ENCODE assay signal across 7 cellular contexts in the genomic region with DNA sequence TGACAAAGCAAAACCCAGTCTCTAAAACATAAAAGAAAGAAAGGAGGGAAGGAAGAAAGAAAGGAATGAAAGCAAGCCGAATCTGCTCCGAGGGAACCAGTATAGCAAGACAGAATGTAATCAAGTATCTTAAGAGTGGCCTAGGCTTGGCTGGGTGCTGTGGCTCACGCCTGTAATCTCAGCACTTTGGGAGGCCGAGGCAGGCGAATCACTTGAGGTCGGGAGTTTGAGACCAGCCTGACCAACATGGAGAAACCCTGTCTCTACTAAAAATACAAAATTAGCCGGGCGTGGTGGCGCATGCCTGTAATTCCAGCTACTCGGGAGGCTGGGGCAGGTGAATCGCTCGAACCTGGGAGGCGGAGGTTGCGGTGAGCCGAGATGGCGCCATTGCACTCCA. TPM values are rescaled to one million over a fixed set of nuclear protein-coding genes. Genes with fewer than 3 reads are reported as not detected.
DNase-seq lines count a peak whose midpoint lies in the region; ATAC-seq, FAIRE-seq and TF ChIP-seq lines count a peak whose summit lies in the region.
"Not testable (repeated sequence)": the region's sequence is repeated elsewhere in the genome, so short reads cannot be mapped to it uniquely, and the experiment has no call there.

No MANE protein-coding gene starts in this region.

- POLR2A ChIA-PET in HepG2 (lab: Yijun Ruan, JAX): not testable (repeated sequence)

- in situ Hi-C loops in HepG2 (cut with HindIII; ENCODE audit: extremely low pct_ligation_motif_present, low pct_unique_long_range_greater_than_20kb): not testable (repeated sequence)

- not testable (repeated sequence) for TF ChIP-seq RAD21 in HepG2 (CRISPR knock-in tag; IDR thresholded peaks at IDR 0.05)

- H3K4me2 ChIP-seq in BLaER1: peak overlapping the region; percentile 96; the same call in 1 of the 2 replicates
- H3K4me2 ChIP-seq in DND-41 (ENCODE audit: insufficient read depth, low read length); HepG2 (ENCODE audit: low read depth, low read length): not testable (repeated sequence)

- intact Hi-C loops in HepG2 (cut with micrococcal nuclease; ENCODE audit: unreplicated experiment); thyroid gland (cut with DNase I): not testable (repeated sequence)

- not testable (repeated sequence) for H3K27ac Mint-ChIP-seq in endodermal cell

- not testable (repeated sequence) for H3K9ac ChIP-seq in BLaER1; DND-41 (ENCODE audit: low read depth, low read length); endodermal cell (ENCODE audit: extremely low read depth, low read length, poor library complexity, severe bottlenecking); HepG2 (ENCODE audit: insufficient read depth, low read depth, low read length)

- H3K27ac ChIP-seq in BLaER1; endodermal cell (ENCODE audit: low read depth, low read length); HepG2 (ENCODE audit: extremely low read length, insufficient read depth, low read length): not testable (repeated sequence)
- H3K27ac ChIP-seq in DND-41 (ENCODE audit: low read length) (peak overlapping the region; percentile 38; the same call in 1 of the 2 replicates), KOPT-K1 (ENCODE audit: low read depth, low read length, poor library complexity, severe bottlenecking) (peak overlapping the region; percentile 23), VCaP (peak overlapping the region; percentile 92), thyroid gland (peak overlapping the region; percentile 84 to 87 (median 84))

- H3K36me3 Mint-ChIP-seq in endodermal cell (ENCODE audit: low read depth): not testable (repeated sequence)

- not testable (repeated sequence) for FAIRE-seq in HepG2 (lab: Jason Lieb, UNC)

- not testable (repeated sequence) for H3K9me3 Mint-ChIP-seq in endodermal cell

- H4K20me1 ChIP-seq in BLaER1; DND-41 (ENCODE audit: insufficient read depth, low read length); HepG2 (ENCODE audit: insufficient read depth, low read length): not testable (repeated sequence)

- not testable (repeated sequence) for DNase-seq in DND-41; endodermal cell; HepG2 (ENCODE audit: low spot score)
- peak; percentile 49 to 57 for DNase-seq in thyroid gland

- H3K27me3 ChIP-seq in BLaER1; DND-41 (ENCODE audit: insufficient read depth, low read length, poor library complexity); thyroid gland: not testable (repeated sequence)
- H3K27me3 ChIP-seq in endodermal cell (ENCODE audit: control insufficient read depth, insufficient read depth, low read length, poor library complexity, severe bottlenecking) (peaks cover 40% of the 10 kb centered on the region), HepG2 (ENCODE audit: control insufficient read depth in 1 of 2, insufficient read depth in 2 of 2, low read length in 2 of 2) (peaks cover 0 to 17% of the 10 kb centered on the region in 2 experiments; a peak in 2 of 5 replicates)

- not testable (repeated sequence) for TF ChIP-seq CTCF in DND-41 (IDR thresholded peaks at IDR 0.05; ENCODE audit: borderline replicate concordance, extremely low read depth, low read length, poor library complexity, severe bottlenecking); VCaP (conservative IDR thresholded peaks at IDR 0.05); endodermal cell (conservative IDR thresholded peaks at IDR 0.05); HepG2 (CRISPR knock-in tag; IDR thresholded peaks at IDR 0.05); thyroid gland (IDR thresholded peaks at IDR 0.05)

- CTCF ChIA-PET in HepG2 (lab: Yijun Ruan, JAX; ENCODE audit: low intra/inter-chr PET ratio, low total read pairs): not testable (repeated sequence)

- peaks cover 46% of the 10 kb centered on the region for H3K79me2 ChIP-seq in DND-41 (ENCODE audit: insufficient read depth, low read length)
- H3K79me2 ChIP-seq in HepG2 (ENCODE audit: insufficient read depth, low read length): not testable (repeated sequence)

- TF ChIP-seq POLR2A in HepG2 (IDR thresholded peaks at IDR 0.05; ENCODE audit: insufficient read depth in 1 of 2, low read depth in 2 of 2, low read length in 2 of 2): not testable (repeated sequence)
- TF ChIP-seq POLR2A in thyroid gland (IDR thresholded peaks at IDR 0.05): peak in 1 of 2 donors; percentile 6

- BruUV-seq in HepG2 (replicated peaks; lab: Mats Ljungman, UMichigan): not testable (repeated sequence)

- H3K4me3 Mint-ChIP-seq in endodermal cell: peak overlapping the region; percentile 69

- TF ChIP-seq EP300 in HepG2 (IDR thresholded peaks at IDR 0.05; ENCODE audit: low read depth in 2 of 2, low read length in 2 of 2); HepG2 (CRISPR knock-in tag; IDR thresholded peaks at IDR 0.05; ENCODE audit: borderline replicate concordance): not testable (repeated sequence)

- H3K36me3 ChIP-seq in BLaER1; endodermal cell (ENCODE audit: control insufficient read depth, insufficient read depth, low read length); HepG2 (replicated peaks in 1 of 2; ENCODE audit: control insufficient read depth in 1 of 2, insufficient read depth in 2 of 2, low read length in 2 of 2); thyroid gland: not testable (repeated sequence)
- peaks cover 13% of the 10 kb centered on the region for H3K36me3 ChIP-seq in DND-41 (ENCODE audit: insufficient read depth, low read length)
- H3K36me3 ChIP-seq in KOPT-K1 (ENCODE audit: insufficient read depth, low read length): peaks cover 13% of the 10 kb centered on the region; the same call in 1 of the 2 replicates

- peaks cover 28% of the 10 kb centered on the region for H3K27me3 Mint-ChIP-seq in endodermal cell (ENCODE audit: insufficient read depth)

- H3K4me3 ChIP-seq in BLaER1; DND-41 (ENCODE audit: low read depth in 1 of 2, low read length in 2 of 2); endodermal cell (ENCODE audit: low read length); HepG2 (replicated peaks in 1 of 3; ENCODE audit: insufficient read depth in 1 of 3, low read depth in 2 of 3, low read length in 3 of 3); thyroid gland (replicated peaks in 1 of 3): not testable (repeated sequence)

- 74 to 92% methylated on average over 6 to 16 of the region's 16 CpGs for WGBS in endodermal cell (ENCODE audit: insufficient coverage in 1 of 2, insufficient read length in 1 of 2), 2 experiments
- 86% methylated on average over 16 of the region's 16 CpGs for WGBS in HepG2 (ENCODE audit: low lambda C conversion rate)
- 71 to 74% methylated on average over 16 of the region's 16 CpGs for WGBS in thyroid gland, 2 donors

- not testable (repeated sequence) for ATAC-seq in DND-41 (ENCODE audit: insufficient read depth, low read depth); HepG2

- H3K9me3 ChIP-seq in BLaER1; DND-41 (ENCODE audit: insufficient read depth, low read length, severe bottlenecking); KOPT-K1 (ENCODE audit: insufficient read depth, low read length, poor library complexity, severe bottlenecking); endodermal cell (ENCODE audit: control insufficient read depth, low read length); HepG2 (ENCODE audit: low read length); thyroid gland: not testable (repeated sequence)

- not testable (repeated sequence) for H2AFZ ChIP-seq in DND-41 (ENCODE audit: low read depth, low read length)
- H2AFZ ChIP-seq in HepG2 (ENCODE audit: low read length): peak overlapping the region; percentile 27

- peaks cover 34% of the 10 kb centered on the region for H3K4me1 ChIP-seq in BLaER1
- H3K4me1 ChIP-seq in DND-41 (ENCODE audit: insufficient read depth, low read length): peaks cover 27% of the 10 kb centered on the region
- not testable (repeated sequence) for H3K4me1 ChIP-seq in endodermal cell (ENCODE audit: control insufficient read depth, insufficient read depth, low read length); HepG2 (ENCODE audit: insufficient read depth, low read length)
- H3K4me1 ChIP-seq in thyroid gland: peaks cover 11 to 33% of the 10 kb centered on the region in 2 donors

- not testable (repeated sequence) for H3K4me1 Mint-ChIP-seq in endodermal cell

RNA-seq across cellular contexts. Expression of a gene that starts 1.2 kb away (rescaled TPM):
- total RNA-seq in endodermal cell: 1 to 10 TPM; 7.2 to 8.6 TPM
- polyA plus RNA-seq in endodermal cell (2013, experiment 1 of 2): 1.2 TPM
- polyA plus RNA-seq in endodermal cell (2013, experiment 2 of 2): 1.4 TPM
- total RNA-seq in HepG2 (2016; rRNA removed; fragmentation: Illumina TruSeq; extraction: Trizol): 1.3 and 1.9 TPM in 2 replicates
- 0.40 and 0.44 TPM in 2 replicates for total RNA-seq in HepG2 (2016; cell fraction: cytosol; rRNA removed; fragmentation: Illumina TruSeq; extraction: Trizol; ENCODE audit: low read depth)
- 1.0 and 1.8 TPM in 2 replicates for total RNA-seq in HepG2 (2016; cell fraction: insoluble cytoplasmic fraction; rRNA removed; fragmentation: Illumina TruSeq; extraction: Trizol)
- total RNA-seq in HepG2 (2016; cell fraction: membrane; rRNA removed; fragmentation: Illumina TruSeq; extraction: Trizol): 0.93 and 1.4 TPM in 2 replicates
- 2.2 and 3.9 TPM in 2 replicates for total RNA-seq in HepG2 (2016; cell fraction: nucleus; rRNA removed; fragmentation: Illumina TruSeq; extraction: Trizol)
- 0.47 and 0.48 TPM in 2 replicates for polyA plus RNA-seq in HepG2 (2011; rRNA removed)
- polyA plus RNA-seq in HepG2 (2011; cell fraction: cytosol; rRNA removed): 0.31 and 0.72 TPM in 2 replicates
- polyA plus RNA-seq in HepG2 (2011; cell fraction: nucleus; rRNA removed): 0.48 and 0.74 TPM in 2 replicates
- 0.24 and 1.3 TPM in 2 replicates for polyA plus RNA-seq in HepG2 (2012)
- 0.06 and 0.10 TPM in 2 replicates for polyA plus RNA-seq in HepG2 (2016; cell fraction: cytosol; fragmentation: Illumina TruSeq; extraction: Trizol; ENCODE audit: low read depth)
- 0.99 and 1.9 TPM in 2 replicates for polyA plus RNA-seq in HepG2 (2016; cell fraction: insoluble cytoplasmic fraction; fragmentation: Illumina TruSeq; extraction: Trizol; ENCODE audit: low read depth)
- polyA plus RNA-seq in HepG2 (2016; cell fraction: membrane; fragmentation: Illumina TruSeq; extraction: Trizol; ENCODE audit: low read depth): 0.19 and 0.48 TPM in 2 replicates
- polyA plus RNA-seq in HepG2 (2016; cell fraction: nucleus; fragmentation: Illumina TruSeq; extraction: Trizol; ENCODE audit: insufficient read depth, low read depth): 0.91 and 1.4 TPM in 2 replicates
- polyA minus RNA-seq in HepG2 (2011; rRNA and poly(A)+ RNA removed; ENCODE audit: low replicate concordance): 1.9 and 3.2 TPM in 2 replicates
- 1.7 TPM in 1 of 2 replicates, not detected in the other for polyA minus RNA-seq in HepG2 (2011; cell fraction: cytosol; rRNA and poly(A)+ RNA removed)
- 1.2 and 1.3 TPM in 2 replicates for polyA minus RNA-seq in HepG2 (2011; cell fraction: nucleus; rRNA and poly(A)+ RNA removed)
- 10 to 100 TPM; 34.0 to 68.7 (median 49.8) TPM for total RNA-seq in thyroid gland

RNA-seq across cellular contexts. Expression of a gene that starts 39.0 kb away (rescaled TPM):
- 10 to 100 TPM; 10.1 to 11.4 TPM for total RNA-seq in endodermal cell
- 0.64 TPM for polyA plus RNA-seq in endodermal cell (2013, experiment 1 of 2)
- 0.37 TPM for polyA plus RNA-seq in endodermal cell (2013, experiment 2 of 2)
- not detected in 2 replicates for total RNA-seq in HepG2 (2016; rRNA removed; fragmentation: Illumina TruSeq; extraction: Trizol)
- total RNA-seq in HepG2 (2016; cell fraction: cytosol; rRNA removed; fragmentation: Illumina TruSeq; extraction: Trizol; ENCODE audit: low read depth): not detected in 2 replicates
- not detected in 2 replicates for total RNA-seq in HepG2 (2016; cell fraction: insoluble cytoplasmic fraction; rRNA removed; fragmentation: Illumina TruSeq; extraction: Trizol)
- total RNA-seq in HepG2 (2016; cell fraction: membrane; rRNA removed; fragmentation: Illumina TruSeq; extraction: Trizol): not detected in 2 replicates
- not detected in 2 replicates for total RNA-seq in HepG2 (2016; cell fraction: nucleus; rRNA removed; fragmentation: Illumina TruSeq; extraction: Trizol)
- polyA plus RNA-seq in HepG2 (2011; rRNA removed): not detected in 2 replicates
- not detected in 2 replicates for polyA plus RNA-seq in HepG2 (2011; cell fraction: cytosol; rRNA removed)
- polyA plus RNA-seq in HepG2 (2011; cell fraction: nucleus; rRNA removed): not detected in 2 replicates
- not detected in 2 replicates for polyA plus RNA-seq in HepG2 (2012)
- not detected in 2 replicates for polyA plus RNA-seq in HepG2 (2016; cell fraction: cytosol; fragmentation: Illumina TruSeq; extraction: Trizol; ENCODE audit: low read depth)
- polyA plus RNA-seq in HepG2 (2016; cell fraction: insoluble cytoplasmic fraction; fragmentation: Illumina TruSeq; extraction: Trizol; ENCODE audit: low read depth): not detected in 2 replicates
- not detected in 2 replicates for polyA plus RNA-seq in HepG2 (2016; cell fraction: membrane; fragmentation: Illumina TruSeq; extraction: Trizol; ENCODE audit: low read depth)
- not detected in 2 replicates for polyA plus RNA-seq in HepG2 (2016; cell fraction: nucleus; fragmentation: Illumina TruSeq; extraction: Trizol; ENCODE audit: insufficient read depth, low read depth)
- 0.12 TPM in 1 of 2 replicates, not detected in the other for polyA minus RNA-seq in HepG2 (2011; rRNA and poly(A)+ RNA removed; ENCODE audit: low replicate concordance)
- not detected in 2 replicates for polyA minus RNA-seq in HepG2 (2011; cell fraction: cytosol; rRNA and poly(A)+ RNA removed)
- not detected in 2 replicates for polyA minus RNA-seq in HepG2 (2011; cell fraction: nucleus; rRNA and poly(A)+ RNA removed)
- total RNA-seq in thyroid gland: 100 to 1,000 TPM in 3 of 4 donors, 10 to 100 TPM in 1; 91.0 to 153 (median 124) TPM

Comparison
In these comparisons a context has a peak if more than half of its experiments do, and no peak if none do; other contexts are left out.
1. RNA of a gene that starts 39.0 kb away (total RNA-seq): 91.0 to 153 TPM in thyroid gland and 10.1 to 11.4 TPM in endodermal cell; not detected in HepG2; every median in the first group is over 10 times any median in the second.